9 cellular contexts compared by ENCODE assay signal in genomic region chr1:91968334-91968733, GRCh38. TPM values are rescaled to one million over a fixed set of nuclear protein-coding genes. Genes with fewer than 3 reads are reported as not detected.
"Had no signal": no experiment of that assay in that cellular context is flagged by ENCODE, and none has a peak within 500 bp of the region (broad histone marks: within the 10 kb centered on the region; RNA-seq: fewer than 3 reads in every experiment).

No MANE protein-coding gene starts in this region.

- ATAC-seq: HepG2 had no signal

- H3K27ac Mint-ChIP-seq: IgD-negative memory B cell had no signal

- H3K27ac ChIP-seq: HL-60 had no signal

- DNase-seq: IMR-90, KBM-7, KG1 had no signal

- FAIRE-seq: HepG2, HTR-8/SVneo had no signal

- H3K4me3 Mint-ChIP-seq: IgD-negative memory B cell had no signal

- H3K4me1 Mint-ChIP-seq: IgD-negative memory B cell had no signal

RNA-seq across cellular contexts. Expression of gene BRDT, which starts 19.1 kb away (rescaled TPM):
- total RNA-seq: HepG2, HT-29, HT1080, IMR-90 had no signal
- polyA plus RNA-seq: HepG2, IgD-negative memory B cell, IMR-90 had no signal
